In the genomic region with DNA sequence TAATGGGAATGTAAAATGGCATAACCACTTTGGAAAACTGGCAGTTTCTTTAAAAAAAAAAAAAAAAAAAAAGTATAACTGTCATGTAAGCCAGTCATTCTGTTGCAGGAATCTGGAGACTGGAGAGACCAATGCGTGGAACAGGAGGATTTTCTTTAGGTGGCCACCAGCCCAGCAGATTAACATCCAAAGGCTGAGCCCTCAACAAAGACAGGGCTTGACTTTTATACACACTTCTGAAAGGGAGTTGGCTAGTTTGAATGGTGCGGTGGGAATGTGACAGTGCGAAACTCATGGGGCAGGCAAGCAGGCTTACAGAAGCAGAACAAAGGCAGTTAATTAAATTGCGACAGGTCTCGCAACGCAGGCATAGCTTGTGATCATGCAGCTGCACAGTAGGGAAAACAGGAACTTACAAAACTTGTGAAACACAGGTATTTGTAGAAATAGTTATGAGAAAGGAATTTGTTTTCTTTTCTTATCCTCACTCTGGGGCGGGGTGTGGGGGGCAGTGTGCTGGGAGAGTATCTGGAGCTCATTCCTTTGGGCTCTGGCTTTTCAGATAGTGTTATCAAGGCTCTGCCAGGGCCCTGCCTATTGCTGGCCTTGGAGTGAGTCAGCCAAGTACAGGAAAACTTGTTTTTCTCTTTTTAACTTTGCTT, we compare ENCODE assay signal across 1 cellular context.
TF ChIP-seq lines count a peak whose summit lies in the region.

No MANE protein-coding gene starts in this region.

TF ChIP-seq in K562, 482 proteins besides CTCF, POLR2A, EP300 and RAD21 (continued from another document and continues in another):
- TF ChIP-seq, protein P1, sequence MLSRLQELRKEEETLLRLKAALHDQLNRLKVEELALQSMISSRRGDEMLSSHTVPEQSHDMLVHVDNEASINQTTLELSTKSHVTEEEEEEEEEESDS (CRISPR knock-in tag; IDR thresholded peaks at IDR 0.05): no peak
- TF ChIP-seq CREM (IDR thresholded peaks at IDR 0.05; ENCODE audit: low read depth): peak; percentile 40; the same call in 1 of the 2 replicates
- no peak for TF ChIP-seq NELFE (IDR thresholded peaks at IDR 0.05; ENCODE audit: insufficient read depth, insufficient read length)
- TF ChIP-seq, protein P2, sequence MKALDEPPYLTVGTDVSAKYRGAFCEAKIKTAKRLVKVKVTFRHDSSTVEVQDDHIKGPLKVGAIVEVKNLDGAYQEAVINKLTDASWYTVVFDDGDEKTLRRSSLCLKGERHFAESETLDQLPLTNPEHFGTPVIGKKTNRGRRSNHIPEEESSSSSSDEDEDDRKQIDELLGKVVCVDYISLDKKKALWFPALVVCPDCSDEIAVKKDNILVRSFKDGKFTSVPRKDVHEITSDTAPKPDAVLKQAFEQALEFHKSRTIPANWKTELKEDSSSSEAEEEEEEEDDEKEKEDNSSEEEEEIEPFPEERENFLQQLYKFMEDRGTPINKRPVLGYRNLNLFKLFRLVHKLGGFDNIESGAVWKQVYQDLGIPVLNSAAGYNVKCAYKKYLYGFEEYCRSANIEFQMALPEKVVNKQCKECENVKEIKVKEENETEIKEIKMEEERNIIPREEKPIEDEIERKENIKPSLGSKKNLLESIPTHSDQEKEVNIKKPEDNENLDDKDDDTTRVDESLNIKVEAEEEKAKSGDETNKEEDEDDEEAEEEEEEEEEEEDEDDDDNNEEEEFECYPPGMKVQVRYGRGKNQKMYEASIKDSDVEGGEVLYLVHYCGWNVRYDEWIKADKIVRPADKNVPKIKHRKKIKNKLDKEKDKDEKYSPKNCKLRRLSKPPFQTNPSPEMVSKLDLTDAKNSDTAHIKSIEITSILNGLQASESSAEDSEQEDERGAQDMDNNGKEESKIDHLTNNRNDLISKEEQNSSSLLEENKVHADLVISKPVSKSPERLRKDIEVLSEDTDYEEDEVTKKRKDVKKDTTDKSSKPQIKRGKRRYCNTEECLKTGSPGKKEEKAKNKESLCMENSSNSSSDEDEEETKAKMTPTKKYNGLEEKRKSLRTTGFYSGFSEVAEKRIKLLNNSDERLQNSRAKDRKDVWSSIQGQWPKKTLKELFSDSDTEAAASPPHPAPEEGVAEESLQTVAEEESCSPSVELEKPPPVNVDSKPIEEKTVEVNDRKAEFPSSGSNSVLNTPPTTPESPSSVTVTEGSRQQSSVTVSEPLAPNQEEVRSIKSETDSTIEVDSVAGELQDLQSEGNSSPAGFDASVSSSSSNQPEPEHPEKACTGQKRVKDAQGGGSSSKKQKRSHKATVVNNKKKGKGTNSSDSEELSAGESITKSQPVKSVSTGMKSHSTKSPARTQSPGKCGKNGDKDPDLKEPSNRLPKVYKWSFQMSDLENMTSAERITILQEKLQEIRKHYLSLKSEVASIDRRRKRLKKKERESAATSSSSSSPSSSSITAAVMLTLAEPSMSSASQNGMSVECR (CRISPR knock-in tag; IDR thresholded peaks at IDR 0.05): no peak
- no peak for TF ChIP-seq MTF1 (CRISPR knock-in tag; IDR thresholded peaks at IDR 0.05; ENCODE audit: borderline replicate concordance)
- peak; percentile 77 to 80; a peak in 3 of 4 replicates for TF ChIP-seq ARNT (IDR thresholded peaks at IDR 0.05)
- no peak for TF ChIP-seq RFX1 (IDR thresholded peaks at IDR 0.05)
- peak; percentile 60 for TF ChIP-seq NEUROD1 (IDR thresholded peaks at IDR 0.05; ENCODE audit: borderline replicate concordance, low read depth, low read length, partially characterized antibody)
- no peak for TF ChIP-seq HDAC6 (IDR thresholded peaks at IDR 0.05; ENCODE audit: low read depth, low read length)
- TF ChIP-seq NCOA1 (IDR thresholded peaks at IDR 0.05; ENCODE audit: low read depth): peak; percentile 81
- peak; percentile 67 for TF ChIP-seq L3MBTL2 (IDR thresholded peaks at IDR 0.05)
- no peak for TF ChIP-seq EZH2 (IDR thresholded peaks at IDR 0.05; ENCODE audit: borderline replicate concordance, low read depth, low read length)
- TF ChIP-seq NFIX (CRISPR knock-in tag; IDR thresholded peaks at IDR 0.05; ENCODE audit: low read depth): no peak
- peak; percentile 98 for TF ChIP-seq MTA2 (IDR thresholded peaks at IDR 0.05; ENCODE audit: low read depth)
- 0 out of 2 replicates have a peak, but pooled peaks have one; percentile 3 for TF ChIP-seq NFE2L1 (tag; IDR thresholded peaks at IDR 0.05; ENCODE audit: borderline replicate concordance, low read depth)
- TF ChIP-seq, protein P3, sequence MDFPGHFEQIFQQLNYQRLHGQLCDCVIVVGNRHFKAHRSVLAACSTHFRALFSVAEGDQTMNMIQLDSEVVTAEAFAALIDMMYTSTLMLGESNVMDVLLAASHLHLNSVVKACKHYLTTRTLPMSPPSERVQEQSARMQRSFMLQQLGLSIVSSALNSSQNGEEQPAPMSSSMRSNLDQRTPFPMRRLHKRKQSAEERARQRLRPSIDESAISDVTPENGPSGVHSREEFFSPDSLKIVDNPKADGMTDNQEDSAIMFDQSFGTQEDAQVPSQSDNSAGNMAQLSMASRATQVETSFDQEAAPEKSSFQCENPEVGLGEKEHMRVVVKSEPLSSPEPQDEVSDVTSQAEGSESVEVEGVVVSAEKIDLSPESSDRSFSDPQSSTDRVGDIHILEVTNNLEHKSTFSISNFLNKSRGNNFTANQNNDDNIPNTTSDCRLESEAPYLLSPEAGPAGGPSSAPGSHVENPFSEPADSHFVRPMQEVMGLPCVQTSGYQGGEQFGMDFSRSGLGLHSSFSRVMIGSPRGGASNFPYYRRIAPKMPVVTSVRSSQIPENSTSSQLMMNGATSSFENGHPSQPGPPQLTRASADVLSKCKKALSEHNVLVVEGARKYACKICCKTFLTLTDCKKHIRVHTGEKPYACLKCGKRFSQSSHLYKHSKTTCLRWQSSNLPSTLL (IDR thresholded peaks at IDR 0.05): no peak
- TF ChIP-seq, protein P4, sequence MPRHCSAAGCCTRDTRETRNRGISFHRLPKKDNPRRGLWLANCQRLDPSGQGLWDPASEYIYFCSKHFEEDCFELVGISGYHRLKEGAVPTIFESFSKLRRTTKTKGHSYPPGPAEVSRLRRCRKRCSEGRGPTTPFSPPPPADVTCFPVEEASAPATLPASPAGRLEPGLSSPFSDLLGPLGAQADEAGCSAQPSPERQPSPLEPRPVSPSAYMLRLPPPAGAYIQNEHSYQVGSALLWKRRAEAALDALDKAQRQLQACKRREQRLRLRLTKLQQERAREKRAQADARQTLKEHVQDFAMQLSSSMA (CRISPR knock-in tag; IDR thresholded peaks at IDR 0.05): no peak
- TF ChIP-seq, protein P5, sequence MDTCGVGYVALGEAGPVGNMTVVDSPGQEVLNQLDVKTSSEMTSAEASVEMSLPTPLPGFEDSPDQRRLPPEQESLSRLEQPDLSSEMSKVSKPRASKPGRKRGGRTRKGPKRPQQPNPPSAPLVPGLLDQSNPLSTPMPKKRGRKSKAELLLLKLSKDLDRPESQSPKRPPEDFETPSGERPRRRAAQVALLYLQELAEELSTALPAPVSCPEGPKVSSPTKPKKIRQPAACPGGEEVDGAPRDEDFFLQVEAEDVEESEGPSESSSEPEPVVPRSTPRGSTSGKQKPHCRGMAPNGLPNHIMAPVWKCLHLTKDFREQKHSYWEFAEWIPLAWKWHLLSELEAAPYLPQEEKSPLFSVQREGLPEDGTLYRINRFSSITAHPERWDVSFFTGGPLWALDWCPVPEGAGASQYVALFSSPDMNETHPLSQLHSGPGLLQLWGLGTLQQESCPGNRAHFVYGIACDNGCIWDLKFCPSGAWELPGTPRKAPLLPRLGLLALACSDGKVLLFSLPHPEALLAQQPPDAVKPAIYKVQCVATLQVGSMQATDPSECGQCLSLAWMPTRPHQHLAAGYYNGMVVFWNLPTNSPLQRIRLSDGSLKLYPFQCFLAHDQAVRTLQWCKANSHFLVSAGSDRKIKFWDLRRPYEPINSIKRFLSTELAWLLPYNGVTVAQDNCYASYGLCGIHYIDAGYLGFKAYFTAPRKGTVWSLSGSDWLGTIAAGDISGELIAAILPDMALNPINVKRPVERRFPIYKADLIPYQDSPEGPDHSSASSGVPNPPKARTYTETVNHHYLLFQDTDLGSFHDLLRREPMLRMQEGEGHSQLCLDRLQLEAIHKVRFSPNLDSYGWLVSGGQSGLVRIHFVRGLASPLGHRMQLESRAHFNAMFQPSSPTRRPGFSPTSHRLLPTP (IDR thresholded peaks at IDR 0.05; ENCODE audit: borderline replicate concordance, extremely low read depth, insufficient read length): no peak
- peak; percentile 79 for TF ChIP-seq HMGN3 (IDR thresholded peaks at IDR 0.05; ENCODE audit: borderline replicate concordance, extremely low read depth, insufficient read length, low read depth, low read length)
- no peak for TF ChIP-seq POU5F1 (IDR thresholded peaks at IDR 0.05; ENCODE audit: borderline replicate concordance, low read depth, low read length, partially characterized antibody)
- peak in 1 of 3 experiments; percentile 26 for TF ChIP-seq YY1 (IDR thresholded peaks at IDR 0.05; ENCODE audit: borderline replicate concordance in 1 of 3, control insufficient read depth in 1 of 3, extremely low read depth in 1 of 3, insufficient read depth in 3 of 3, insufficient read length in 1 of 3, insufficient replicate concordance in 2 of 3, low read depth in 1 of 3, low read length in 2 of 3)
- TF ChIP-seq ZNF77 (CRISPR knock-in tag; IDR thresholded peaks at IDR 0.05): no peak
- TF ChIP-seq, protein P6, sequence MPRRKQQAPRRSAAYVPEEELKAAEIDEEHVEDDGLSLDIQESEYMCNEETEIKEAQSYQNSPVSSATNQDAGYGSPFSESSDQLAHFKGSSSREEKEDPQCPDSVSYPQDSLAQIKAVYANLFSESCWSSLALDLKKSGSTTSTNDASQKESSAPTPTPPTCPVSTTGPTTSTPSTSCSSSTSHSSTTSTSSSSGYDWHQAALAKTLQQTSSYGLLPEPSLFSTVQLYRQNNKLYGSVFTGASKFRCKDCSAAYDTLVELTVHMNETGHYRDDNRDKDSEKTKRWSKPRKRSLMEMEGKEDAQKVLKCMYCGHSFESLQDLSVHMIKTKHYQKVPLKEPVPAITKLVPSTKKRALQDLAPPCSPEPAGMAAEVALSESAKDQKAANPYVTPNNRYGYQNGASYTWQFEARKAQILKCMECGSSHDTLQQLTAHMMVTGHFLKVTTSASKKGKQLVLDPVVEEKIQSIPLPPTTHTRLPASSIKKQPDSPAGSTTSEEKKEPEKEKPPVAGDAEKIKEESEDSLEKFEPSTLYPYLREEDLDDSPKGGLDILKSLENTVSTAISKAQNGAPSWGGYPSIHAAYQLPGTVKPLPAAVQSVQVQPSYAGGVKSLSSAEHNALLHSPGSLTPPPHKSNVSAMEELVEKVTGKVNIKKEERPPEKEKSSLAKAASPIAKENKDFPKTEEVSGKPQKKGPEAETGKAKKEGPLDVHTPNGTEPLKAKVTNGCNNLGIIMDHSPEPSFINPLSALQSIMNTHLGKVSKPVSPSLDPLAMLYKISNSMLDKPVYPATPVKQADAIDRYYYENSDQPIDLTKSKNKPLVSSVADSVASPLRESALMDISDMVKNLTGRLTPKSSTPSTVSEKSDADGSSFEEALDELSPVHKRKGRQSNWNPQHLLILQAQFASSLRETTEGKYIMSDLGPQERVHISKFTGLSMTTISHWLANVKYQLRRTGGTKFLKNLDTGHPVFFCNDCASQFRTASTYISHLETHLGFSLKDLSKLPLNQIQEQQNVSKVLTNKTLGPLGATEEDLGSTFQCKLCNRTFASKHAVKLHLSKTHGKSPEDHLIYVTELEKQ (CRISPR knock-in tag; IDR thresholded peaks at IDR 0.05): no peak
- TF ChIP-seq, protein P7, sequence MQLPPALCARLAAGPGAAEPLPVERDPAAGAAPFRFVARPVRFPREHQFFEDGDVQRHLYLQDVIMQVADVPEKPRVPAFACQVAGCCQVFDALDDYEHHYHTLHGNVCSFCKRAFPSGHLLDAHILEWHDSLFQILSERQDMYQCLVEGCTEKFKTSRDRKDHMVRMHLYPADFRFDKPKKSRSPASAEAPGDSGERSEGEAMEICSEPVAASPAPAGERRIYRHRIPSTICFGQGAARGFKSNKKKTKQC (CRISPR knock-in tag; IDR thresholded peaks at IDR 0.05): no peak
- TF ChIP-seq MAFK (IDR thresholded peaks at IDR 0.05; ENCODE audit: low read length): no peak; the same call in 1 of the 2 replicates
- 0 out of 2 replicates have a peak, but pooled peaks have one; percentile 35 for TF ChIP-seq OTX1 (CRISPR knock-in tag; IDR thresholded peaks at IDR 0.05)
- no peak for TF ChIP-seq HNRNPK (IDR thresholded peaks at IDR 0.05; ENCODE audit: low read depth, low read length, poor library complexity, severe bottlenecking)
- TF ChIP-seq, protein P8, sequence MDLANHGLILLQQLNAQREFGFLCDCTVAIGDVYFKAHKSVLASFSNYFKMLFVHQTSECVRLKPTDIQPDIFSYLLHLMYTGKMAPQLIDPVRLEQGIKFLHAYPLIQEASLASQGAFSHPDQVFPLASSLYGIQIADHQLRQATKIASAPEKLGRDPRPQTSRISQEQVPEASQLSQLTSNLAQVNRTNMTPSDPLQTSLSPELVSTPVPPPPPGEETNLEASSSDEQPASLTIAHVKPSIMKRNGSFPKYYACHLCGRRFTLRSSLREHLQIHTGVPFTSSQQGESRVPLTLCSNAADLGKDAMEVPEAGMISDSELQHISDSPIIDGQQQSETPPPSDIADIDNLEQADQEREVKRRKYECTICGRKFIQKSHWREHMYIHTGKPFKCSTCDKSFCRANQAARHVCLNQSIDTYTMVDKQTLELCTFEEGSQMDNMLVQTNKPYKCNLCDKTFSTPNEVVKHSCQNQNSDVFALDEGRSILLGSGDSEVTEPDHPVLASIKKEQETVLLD (IDR thresholded peaks at IDR 0.05): no peak
- TF ChIP-seq, protein P9, sequence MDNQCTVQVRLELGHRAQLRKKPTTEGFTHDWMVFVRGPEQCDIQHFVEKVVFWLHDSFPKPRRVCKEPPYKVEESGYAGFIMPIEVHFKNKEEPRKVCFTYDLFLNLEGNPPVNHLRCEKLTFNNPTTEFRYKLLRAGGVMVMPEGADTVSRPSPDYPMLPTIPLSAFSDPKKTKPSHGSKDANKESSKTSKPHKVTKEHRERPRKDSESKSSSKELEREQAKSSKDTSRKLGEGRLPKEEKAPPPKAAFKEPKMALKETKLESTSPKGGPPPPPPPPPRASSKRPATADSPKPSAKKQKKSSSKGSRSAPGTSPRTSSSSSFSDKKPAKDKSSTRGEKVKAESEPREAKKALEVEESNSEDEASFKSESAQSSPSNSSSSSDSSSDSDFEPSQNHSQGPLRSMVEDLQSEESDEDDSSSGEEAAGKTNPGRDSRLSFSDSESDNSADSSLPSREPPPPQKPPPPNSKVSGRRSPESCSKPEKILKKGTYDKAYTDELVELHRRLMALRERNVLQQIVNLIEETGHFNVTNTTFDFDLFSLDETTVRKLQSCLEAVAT (IDR thresholded peaks at IDR 0.05): peak; percentile 79 to 91; a peak in 3 of 4 replicates
- TF ChIP-seq, protein P10, sequence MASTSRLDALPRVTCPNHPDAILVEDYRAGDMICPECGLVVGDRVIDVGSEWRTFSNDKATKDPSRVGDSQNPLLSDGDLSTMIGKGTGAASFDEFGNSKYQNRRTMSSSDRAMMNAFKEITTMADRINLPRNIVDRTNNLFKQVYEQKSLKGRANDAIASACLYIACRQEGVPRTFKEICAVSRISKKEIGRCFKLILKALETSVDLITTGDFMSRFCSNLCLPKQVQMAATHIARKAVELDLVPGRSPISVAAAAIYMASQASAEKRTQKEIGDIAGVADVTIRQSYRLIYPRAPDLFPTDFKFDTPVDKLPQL (IDR thresholded peaks at IDR 0.05; ENCODE audit: extremely low read depth, insufficient read length): no peak
- TF ChIP-seq NFE2 (IDR thresholded peaks at IDR 0.05; ENCODE audit: low read depth): peak; percentile 80
- TF ChIP-seq CSDE1 (IDR thresholded peaks at IDR 0.05): no peak
- peak; percentile 94 for TF ChIP-seq GATA2 (CRISPR knock-in tag; IDR thresholded peaks at IDR 0.05)
- no peak; the same call in 1 of the 2 replicates for TF ChIP-seq RAD51 (IDR thresholded peaks at IDR 0.05; ENCODE audit: borderline replicate concordance, low read depth)
- TF ChIP-seq, protein P11, sequence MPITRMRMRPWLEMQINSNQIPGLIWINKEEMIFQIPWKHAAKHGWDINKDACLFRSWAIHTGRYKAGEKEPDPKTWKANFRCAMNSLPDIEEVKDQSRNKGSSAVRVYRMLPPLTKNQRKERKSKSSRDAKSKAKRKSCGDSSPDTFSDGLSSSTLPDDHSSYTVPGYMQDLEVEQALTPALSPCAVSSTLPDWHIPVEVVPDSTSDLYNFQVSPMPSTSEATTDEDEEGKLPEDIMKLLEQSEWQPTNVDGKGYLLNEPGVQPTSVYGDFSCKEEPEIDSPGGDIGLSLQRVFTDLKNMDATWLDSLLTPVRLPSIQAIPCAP (CRISPR knock-in tag; IDR thresholded peaks at IDR 0.05; ENCODE audit: borderline replicate concordance): no peak
- no peak for TF ChIP-seq PCBP1 (IDR thresholded peaks at IDR 0.05; ENCODE audit: low read depth, low read length, poor library complexity, severe bottlenecking)
